ENCODE assay signal across 16 cellular contexts in the genomic region with DNA sequence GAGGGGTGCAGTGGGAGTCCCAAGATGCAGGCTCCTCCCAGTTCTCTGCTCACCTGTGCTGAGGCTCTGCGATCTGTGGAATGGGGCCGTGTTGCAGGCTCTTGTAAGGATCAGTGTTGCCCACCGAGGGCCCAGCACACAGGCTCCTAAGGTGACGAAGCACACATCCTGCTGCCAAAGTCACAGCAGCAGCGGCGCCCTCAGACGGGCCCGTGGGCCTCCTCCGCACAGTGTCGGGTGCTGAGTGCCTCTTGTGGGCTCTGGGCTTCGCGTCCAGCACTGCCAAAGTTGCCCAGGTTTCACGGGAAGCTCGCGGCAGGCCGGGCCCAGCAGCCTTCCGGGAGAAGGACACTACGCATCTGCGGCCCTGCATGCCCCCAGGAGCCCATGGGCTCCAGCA.
DNase-seq lines count a peak whose midpoint lies in the region; ATAC-seq and TF ChIP-seq lines count a peak whose summit lies in the region.
"Had no signal": no experiment of that assay in that cellular context is flagged by ENCODE, and none has a peak within 500 bp of the region (broad histone marks: within the 10 kb centered on the region; RNA-seq: fewer than 3 reads in every experiment).

No MANE protein-coding gene starts in this region.

- CTCF ChIA-PET in WTC11 (lab: Charles Lee) = interaction anchor here (0.7 to 1.6 kb wide), 6 partner anchors 12 to 235 kb away, joined by 3 to 7 read pairs (median 3); no protein-coding TSS in a partner anchor

- no peak for TF ChIP-seq CTCF in WTC11 (IDR thresholded peaks at IDR 0.05)
- TF ChIP-seq CTCF in lower lobe of right lung (IDR thresholded peaks at IDR 0.05) = no peak
- no peak for TF ChIP-seq CTCF in sigmoid colon (IDR thresholded peaks at IDR 0.05)

- no peaks in the 10 kb centered on the region for H3K9me3 Mint-ChIP-seq in activated T-cell treated with anti-CD3 and anti-CD28 coated beads, Interleukin-2, amount 50 U/mL, for 24 hours
- no peaks in the 10 kb centered on the region for H3K9me3 Mint-ChIP-seq in WTC11
- H3K9me3 Mint-ChIP-seq: IgD-negative memory B cell had no signal

- H3K27ac Mint-ChIP-seq in activated T-cell treated with anti-CD3 and anti-CD28 coated beads, Interleukin-2, amount 50 U/mL, for 24 hours = no peak overlapping the region
- H3K27ac Mint-ChIP-seq in WTC11 = no peak overlapping the region
- H3K27ac Mint-ChIP-seq: IgD-negative memory B cell had no signal

- no peak for ATAC-seq in WTC11
- ATAC-seq in lower lobe of right lung = no peak
- ATAC-seq in HG02981 (IDR thresholded peaks at IDR 0.05; ENCODE audit: unreplicated experiment) = no peak
- ATAC-seq: Panc1 had no signal

- H3K27me3 ChIP-seq in lower lobe of right lung (ENCODE audit: low read depth) (no peaks in the 10 kb centered on the region), sigmoid colon (peaks cover 0 to 3% (median 0%) of the 10 kb centered on the region in 3 donors)

- no peaks in the 10 kb centered on the region for H3K27me3 Mint-ChIP-seq in activated T-cell treated with anti-CD3 and anti-CD28 coated beads, Interleukin-2, amount 50 U/mL, for 24 hours
- no peaks in the 10 kb centered on the region for H3K27me3 Mint-ChIP-seq in WTC11 (ENCODE audit: low read depth)

- peak; percentile 28 for DNase-seq in activated T-cell treated with anti-CD3 and anti-CD28 coated beads, Interleukin-2, amount 50 U/mL, for 24 hours
- no peak for DNase-seq in activated T-cell treated with anti-CD3 and anti-CD28 coated beads, Interleukin-2, amount 50 U/mL, for 48 hours
- DNase-seq in WTC11 (ENCODE audit: low spot score) = peak; percentile 11
- DNase-seq in lower lobe of right lung = peak; percentile 38
- peak; percentile 39 for DNase-seq in sigmoid colon
- no peak for DNase-seq in COR-L47 (lab: John Stamatoyannopoulos, UW)
- DNase-seq in cortex of kidney (lab: John Stamatoyannopoulos, UW) = no peak
- DNase-seq: C1 segment of cervical spinal cord, NCI-H1417, NCI-H1930, NCI-H2171, NCI-H510A, NCI-H82 had no signal

- intact Hi-C loops in lower lobe of right lung (cut with DNase I) = no loop called here
- intact Hi-C loops in sigmoid colon (cut with DNase I) = loop anchor here (10.0 kb wide), 3 partner anchors 68 to 378 kb away; partner anchors contain the start of gene ABCG1

- H3K4me3 ChIP-seq in lower lobe of right lung = no peak overlapping the region
- no peak overlapping the region for H3K4me3 ChIP-seq in sigmoid colon

- H3K27ac ChIP-seq in lower lobe of right lung = no peak overlapping the region
- no peak overlapping the region for H3K27ac ChIP-seq in sigmoid colon

- H3K4me1 ChIP-seq in lower lobe of right lung = peaks cover 15% of the 10 kb centered on the region
- H3K4me1 ChIP-seq in sigmoid colon = peaks cover 0 to 4% (median 2%) of the 10 kb centered on the region in 4 donors

- H3K36me3 Mint-ChIP-seq in activated T-cell treated with anti-CD3 and anti-CD28 coated beads, Interleukin-2, amount 50 U/mL, for 24 hours (ENCODE audit: low read depth) = no peaks in the 10 kb centered on the region
- H3K36me3 Mint-ChIP-seq in WTC11 = no peaks in the 10 kb centered on the region
- H3K36me3 Mint-ChIP-seq: IgD-negative memory B cell had no signal

- POLR2A ChIA-PET in WTC11 (lab: Charles Lee) = no interaction called here

- H3K4me1 Mint-ChIP-seq in activated T-cell treated with anti-CD3 and anti-CD28 coated beads, Interleukin-2, amount 50 U/mL, for 24 hours (ENCODE audit: low read depth) = peaks cover 10% of the 10 kb centered on the region
- no peaks in the 10 kb centered on the region for H3K4me1 Mint-ChIP-seq in WTC11

- no peaks in the 10 kb centered on the region for H3K9me3 ChIP-seq in lower lobe of right lung
- H3K9me3 ChIP-seq in sigmoid colon = no peaks in the 10 kb centered on the region

- no peak for TF ChIP-seq EP300 in sigmoid colon (IDR thresholded peaks at IDR 0.05)

- no peak for TF ChIP-seq POLR2A in sigmoid colon (IDR thresholded peaks at IDR 0.05)

- H3K4me3 Mint-ChIP-seq in activated T-cell treated with anti-CD3 and anti-CD28 coated beads, Interleukin-2, amount 50 U/mL, for 24 hours = no peak overlapping the region
- H3K4me3 Mint-ChIP-seq in WTC11 = no peak overlapping the region
- H3K4me3 Mint-ChIP-seq: IgD-negative memory B cell had no signal

- WGBS in sigmoid colon, 2 donors = 89 to 93% methylated on average over 19 of the region's 19 CpGs

- H3K36me3 ChIP-seq in lower lobe of right lung = no peaks in the 10 kb centered on the region
- H3K36me3 ChIP-seq in sigmoid colon = no peaks in the 10 kb centered on the region

TF ChIP-seq in WTC11, 78 proteins besides CTCF, POLR2A, EP300 and RAD21 (continues in another document):
- TF ChIP-seq MXD4 (CRISPR knock-in tag; IDR thresholded peaks at IDR 0.05; ENCODE audit: borderline replicate concordance) (no peak), SOX15 (CRISPR knock-in tag; IDR thresholded peaks at IDR 0.05) (no peak), CBFB (CRISPR knock-in tag; IDR thresholded peaks at IDR 0.05; ENCODE audit: low read depth) (no peak), OVOL2 (CRISPR knock-in tag; IDR thresholded peaks at IDR 0.05; ENCODE audit: borderline replicate concordance) (no peak), FOXK1 (CRISPR knock-in tag; IDR thresholded peaks at IDR 0.05) (no peak), GABPB1 (CRISPR knock-in tag; IDR thresholded peaks at IDR 0.05) (no peak), SMAD4 (CRISPR knock-in tag; IDR thresholded peaks at IDR 0.05) (no peak), ZMAT4 (CRISPR knock-in tag; IDR thresholded peaks at IDR 0.05) (no peak)
- TF ChIP-seq, protein P1, sequence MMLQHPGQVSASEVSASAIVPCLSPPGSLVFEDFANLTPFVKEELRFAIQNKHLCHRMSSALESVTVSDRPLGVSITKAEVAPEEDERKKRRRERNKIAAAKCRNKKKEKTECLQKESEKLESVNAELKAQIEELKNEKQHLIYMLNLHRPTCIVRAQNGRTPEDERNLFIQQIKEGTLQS (CRISPR knock-in tag; conservative IDR thresholded peaks at IDR 0.05) = no peak
- TF ChIP-seq, protein P2, sequence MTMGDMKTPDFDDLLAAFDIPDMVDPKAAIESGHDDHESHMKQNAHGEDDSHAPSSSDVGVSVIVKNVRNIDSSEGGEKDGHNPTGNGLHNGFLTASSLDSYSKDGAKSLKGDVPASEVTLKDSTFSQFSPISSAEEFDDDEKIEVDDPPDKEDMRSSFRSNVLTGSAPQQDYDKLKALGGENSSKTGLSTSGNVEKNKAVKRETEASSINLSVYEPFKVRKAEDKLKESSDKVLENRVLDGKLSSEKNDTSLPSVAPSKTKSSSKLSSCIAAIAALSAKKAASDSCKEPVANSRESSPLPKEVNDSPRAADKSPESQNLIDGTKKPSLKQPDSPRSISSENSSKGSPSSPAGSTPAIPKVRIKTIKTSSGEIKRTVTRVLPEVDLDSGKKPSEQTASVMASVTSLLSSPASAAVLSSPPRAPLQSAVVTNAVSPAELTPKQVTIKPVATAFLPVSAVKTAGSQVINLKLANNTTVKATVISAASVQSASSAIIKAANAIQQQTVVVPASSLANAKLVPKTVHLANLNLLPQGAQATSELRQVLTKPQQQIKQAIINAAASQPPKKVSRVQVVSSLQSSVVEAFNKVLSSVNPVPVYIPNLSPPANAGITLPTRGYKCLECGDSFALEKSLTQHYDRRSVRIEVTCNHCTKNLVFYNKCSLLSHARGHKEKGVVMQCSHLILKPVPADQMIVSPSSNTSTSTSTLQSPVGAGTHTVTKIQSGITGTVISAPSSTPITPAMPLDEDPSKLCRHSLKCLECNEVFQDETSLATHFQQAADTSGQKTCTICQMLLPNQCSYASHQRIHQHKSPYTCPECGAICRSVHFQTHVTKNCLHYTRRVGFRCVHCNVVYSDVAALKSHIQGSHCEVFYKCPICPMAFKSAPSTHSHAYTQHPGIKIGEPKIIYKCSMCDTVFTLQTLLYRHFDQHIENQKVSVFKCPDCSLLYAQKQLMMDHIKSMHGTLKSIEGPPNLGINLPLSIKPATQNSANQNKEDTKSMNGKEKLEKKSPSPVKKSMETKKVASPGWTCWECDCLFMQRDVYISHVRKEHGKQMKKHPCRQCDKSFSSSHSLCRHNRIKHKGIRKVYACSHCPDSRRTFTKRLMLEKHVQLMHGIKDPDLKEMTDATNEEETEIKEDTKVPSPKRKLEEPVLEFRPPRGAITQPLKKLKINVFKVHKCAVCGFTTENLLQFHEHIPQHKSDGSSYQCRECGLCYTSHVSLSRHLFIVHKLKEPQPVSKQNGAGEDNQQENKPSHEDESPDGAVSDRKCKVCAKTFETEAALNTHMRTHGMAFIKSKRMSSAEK (CRISPR knock-in tag; IDR thresholded peaks at IDR 0.05; ENCODE audit: borderline replicate concordance) = no peak
- TF ChIP-seq, protein P3, sequence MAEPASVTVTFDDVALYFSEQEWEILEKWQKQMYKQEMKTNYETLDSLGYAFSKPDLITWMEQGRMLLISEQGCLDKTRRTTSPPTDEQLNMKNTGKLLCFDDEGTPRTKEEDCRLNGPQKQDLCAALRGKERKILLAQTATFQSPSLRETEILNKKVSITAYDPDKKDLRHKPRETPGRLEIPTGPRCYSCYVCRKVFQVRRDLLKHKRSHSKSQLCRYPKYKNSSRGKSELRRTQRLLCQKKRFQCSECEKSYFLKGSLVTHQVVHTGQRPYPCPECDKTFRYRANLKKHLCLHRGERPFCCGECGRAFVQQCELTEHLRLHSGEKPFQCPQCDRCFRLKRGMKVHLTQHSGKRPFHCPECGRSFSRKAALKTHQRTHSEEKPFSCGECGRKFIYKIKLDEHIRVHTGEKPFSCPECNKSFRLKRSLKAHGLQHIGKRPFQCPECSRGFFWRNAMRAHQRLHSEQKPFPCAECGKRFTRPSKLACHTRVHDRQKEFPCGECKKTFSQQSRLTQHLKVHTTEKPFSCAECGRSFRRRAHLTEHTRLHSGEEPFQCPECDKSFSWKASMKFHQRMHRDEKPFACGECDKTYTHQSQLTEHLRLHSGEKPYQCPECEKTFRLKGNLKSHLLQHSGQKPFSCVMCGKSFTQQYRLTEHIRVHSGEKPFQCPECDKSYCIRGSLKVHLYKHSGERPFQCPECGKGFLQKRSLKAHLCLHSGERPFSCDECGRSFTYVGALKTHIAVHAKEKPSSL (CRISPR knock-in tag; conservative IDR thresholded peaks at IDR 0.05) = no peak
- TF ChIP-seq, protein P4, sequence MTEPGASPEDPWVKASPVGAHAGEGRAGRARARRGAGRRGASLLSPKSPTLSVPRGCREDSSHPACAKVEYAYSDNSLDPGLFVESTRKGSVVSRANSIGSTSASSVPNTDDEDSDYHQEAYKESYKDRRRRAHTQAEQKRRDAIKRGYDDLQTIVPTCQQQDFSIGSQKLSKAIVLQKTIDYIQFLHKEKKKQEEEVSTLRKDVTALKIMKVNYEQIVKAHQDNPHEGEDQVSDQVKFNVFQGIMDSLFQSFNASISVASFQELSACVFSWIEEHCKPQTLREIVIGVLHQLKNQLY (CRISPR knock-in tag; IDR thresholded peaks at IDR 0.05) = no peak

Comparison
In these comparisons a context has a peak if more than half of its experiments do, and no peak if none do; other contexts are left out.
1. DNase-seq: peak in activated T-cell treated with anti-CD3 and anti-CD28 coated beads, Interleukin-2, amount 50 U/mL, for 24 hours (single experiment), WTC11 (single experiment), lower lobe of right lung (single experiment) and sigmoid colon (single experiment); none in activated T-cell treated with anti-CD3 and anti-CD28 coated beads, Interleukin-2, amount 50 U/mL, for 48 hours (0 of 2), COR-L47 (single experiment) and cortex of kidney (single experiment).